ENCODE assay signal across 14 cellular contexts in genomic region chr4:143668930-143669553, GRCh38. TPM values are rescaled to one million over a fixed set of nuclear protein-coding genes. Genes with fewer than 3 reads are reported as not detected.
A peak's percentile ranks its signal among the peaks of the same experiment; 100 is the strongest.
DNase-seq lines count a peak whose midpoint lies in the region; ATAC-seq and TF ChIP-seq lines count a peak whose summit lies in the region.
"Had no signal": no experiment of that assay in that cellular context is flagged by ENCODE, and none has a peak within 500 bp of the region (broad histone marks: within the 10 kb centered on the region; RNA-seq: fewer than 3 reads in every experiment).

No MANE protein-coding gene starts in this region.

- no peaks in the 10 kb centered on the region for H4K20me1 ChIP-seq in KMS-11 (ENCODE audit: insufficient read depth)

- in situ Hi-C loops in brain microvascular endothelial cell (cut with HindIII; ENCODE audit: low pct_ligation_motif_present, low sequenced_read_pairs): no loop called here

- no peaks in the 10 kb centered on the region for H3K4me1 Mint-ChIP-seq in activated T-helper 2 cell treated with anti-CD3 and anti-CD28 coated beads, Interferon-gamma antibody, Interleukin-2, Interleukin-4, amounts not matched to agents 10 μg/mL and 5 μg/mL and 100 μg/mL, durations not matched to agents 14 hours and 24 hours and 36 hours (ENCODE audit: low read depth)
- H3K4me1 Mint-ChIP-seq: CD4-positive, CD25-positive, alpha-beta regulatory T cell had no signal

- no peak overlapping the region for H3K27ac Mint-ChIP-seq in activated T-helper 2 cell treated with anti-CD3 and anti-CD28 coated beads, Interferon-gamma antibody, Interleukin-2, Interleukin-4, amounts not matched to agents 10 μg/mL and 5 μg/mL and 100 μg/mL, durations not matched to agents 14 hours and 24 hours and 36 hours
- H3K27ac Mint-ChIP-seq: CD4-positive, CD25-positive, alpha-beta regulatory T cell had no signal

- H3K9ac ChIP-seq in KMS-11: no peak overlapping the region

- H3K4me2 ChIP-seq in KMS-11: peak overlapping the region; percentile 23; the same call in 1 of the 2 replicates

- intact Hi-C loops in mucosa of descending colon (cut with DNase I, micrococcal nuclease): no loop called here
- intact Hi-C loops in activated T-helper 2 cell treated with anti-CD3 and anti-CD28 coated beads, Interferon-gamma antibody, Interleukin-2, Interleukin-4, amounts not matched to agents 10 μg/mL and 5 μg/mL and 100 μg/mL, durations not matched to agents 14 hours and 24 hours and 36 hours (cut with micrococcal nuclease): no loop called here

- ATAC-seq in GM18520 (IDR thresholded peaks at IDR 0.05; ENCODE audit: unreplicated experiment): peak; percentile 97
- peak; percentile 94 for ATAC-seq in GM21390 (IDR thresholded peaks at IDR 0.05; ENCODE audit: unreplicated experiment)
- peak; percentile 95 for ATAC-seq in HG02981 (IDR thresholded peaks at IDR 0.05; ENCODE audit: unreplicated experiment)
- ATAC-seq in mucosa of descending colon: no peak
- ATAC-seq: heart right ventricle had no signal

- H3K27ac ChIP-seq in KMS-11 (no peak overlapping the region), brain microvascular endothelial cell (no peak overlapping the region)
- H3K27ac ChIP-seq: heart right ventricle had no signal

- H3K9me3 ChIP-seq in mucosa of descending colon: no peaks in the 10 kb centered on the region

- H2AFZ ChIP-seq in KMS-11 (ENCODE audit: low read depth): no peak overlapping the region

- H3K4me3 Mint-ChIP-seq in activated T-helper 2 cell treated with anti-CD3 and anti-CD28 coated beads, Interferon-gamma antibody, Interleukin-2, Interleukin-4, amounts not matched to agents 10 μg/mL and 5 μg/mL and 100 μg/mL, durations not matched to agents 14 hours and 24 hours and 36 hours (ENCODE audit: low read depth): no peak overlapping the region
- H3K4me3 Mint-ChIP-seq: CD4-positive, CD25-positive, alpha-beta regulatory T cell had no signal

- H3K4me1 ChIP-seq in KMS-11 (ENCODE audit: low read depth, poor library complexity, severe bottlenecking) (peaks cover 20% of the 10 kb centered on the region), mucosa of descending colon (ENCODE audit: low read depth) (no peaks in the 10 kb centered on the region)

- H3K4me3 ChIP-seq in KMS-11 (IDR thresholded peaks at IDR 0.05; ENCODE audit: insufficient read depth, low read depth, low read length): no peak overlapping the region
- no peak overlapping the region for H3K4me3 ChIP-seq in brain microvascular endothelial cell (ENCODE audit: low read depth, low read length)
- no peak overlapping the region for H3K4me3 ChIP-seq in mucosa of descending colon
- H3K4me3 ChIP-seq: heart right ventricle had no signal

- H3K9me3 Mint-ChIP-seq in activated T-helper 2 cell treated with anti-CD3 and anti-CD28 coated beads, Interferon-gamma antibody, Interleukin-2, Interleukin-4, amounts not matched to agents 10 μg/mL and 5 μg/mL and 100 μg/mL, durations not matched to agents 14 hours and 24 hours and 36 hours: peaks cover 2% of the 10 kb centered on the region

- TF ChIP-seq CTCF in KMS-11 (conservative IDR thresholded peaks at IDR 0.05; ENCODE audit: low read depth, low read length) (no peak), brain microvascular endothelial cell (IDR thresholded peaks at IDR 0.05; ENCODE audit: low read depth, low read length, missing control alignments) (no peak), mucosa of descending colon (IDR thresholded peaks at IDR 0.05) (no peak)

- no peaks in the 10 kb centered on the region for H3K79me2 ChIP-seq in KMS-11 (ENCODE audit: insufficient read depth, low read depth)

- DNase-seq in brain microvascular endothelial cell (no peak), mucosa of descending colon (no peak)
- no peak for DNase-seq in stimulated activated CD4-positive, alpha-beta T cell treated with anti-CD3 and anti-CD28 coated beads, Interleukin-4, amount 100 ng/mL, for 4 hours
- no peak for DNase-seq in activated T-helper 2 cell treated with anti-CD3 and anti-CD28 coated beads, Interferon-gamma antibody, Interleukin-2, Interleukin-4, amounts not matched to agents 10 μg/mL and 5 μg/mL and 100 μg/mL, durations not matched to agents 14 hours and 24 hours and 36 hours (ENCODE audit: low spot score)
- DNase-seq: CD4-positive, CD25-positive, alpha-beta regulatory T cell; heart right ventricle; mesendoderm; NCI-H187 had no signal

- H3K27me3 ChIP-seq in KMS-11 (ENCODE audit: insufficient read depth, low read depth) (no peaks in the 10 kb centered on the region), brain microvascular endothelial cell (replicated peaks) (no peaks in the 10 kb centered on the region)
- H3K27me3 ChIP-seq: heart right ventricle had no signal

- H3K36me3 Mint-ChIP-seq in activated T-helper 2 cell treated with anti-CD3 and anti-CD28 coated beads, Interferon-gamma antibody, Interleukin-2, Interleukin-4, amounts not matched to agents 10 μg/mL and 5 μg/mL and 100 μg/mL, durations not matched to agents 14 hours and 24 hours and 36 hours (ENCODE audit: low read depth): no peaks in the 10 kb centered on the region
- H3K36me3 Mint-ChIP-seq: CD4-positive, CD25-positive, alpha-beta regulatory T cell had no signal

- H3K36me3 ChIP-seq in KMS-11 (ENCODE audit: insufficient read depth) (no peaks in the 10 kb centered on the region), brain microvascular endothelial cell (replicated peaks) (no peaks in the 10 kb centered on the region), mucosa of descending colon (ENCODE audit: low read depth) (no peaks in the 10 kb centered on the region)
- H3K36me3 ChIP-seq: heart right ventricle had no signal

- H3K27me3 Mint-ChIP-seq in activated T-helper 2 cell treated with anti-CD3 and anti-CD28 coated beads, Interferon-gamma antibody, Interleukin-2, Interleukin-4, amounts not matched to agents 10 μg/mL and 5 μg/mL and 100 μg/mL, durations not matched to agents 14 hours and 24 hours and 36 hours (ENCODE audit: low read depth): no peaks in the 10 kb centered on the region
- H3K27me3 Mint-ChIP-seq: CD4-positive, CD25-positive, alpha-beta regulatory T cell had no signal

RNA-seq across cellular contexts. Expression of gene FREM3, which starts 31.4 kb away (rescaled TPM):
- not detected for total RNA-seq in mucosa of descending colon
- not detected in 2 replicates for total RNA-seq in activated T-helper 2 cell treated with anti-CD3 and anti-CD28 coated beads, Interferon-gamma antibody, Interleukin-2, Interleukin-4, amounts not matched to agents 10 μg/mL and 5 μg/mL and 100 μg/mL, durations not matched to agents 14 hours and 24 hours and 36 hours
- total RNA-seq: astrocyte, posterior vena cava had no signal
